11 cellular contexts compared by ENCODE assay signal in the genomic region with DNA sequence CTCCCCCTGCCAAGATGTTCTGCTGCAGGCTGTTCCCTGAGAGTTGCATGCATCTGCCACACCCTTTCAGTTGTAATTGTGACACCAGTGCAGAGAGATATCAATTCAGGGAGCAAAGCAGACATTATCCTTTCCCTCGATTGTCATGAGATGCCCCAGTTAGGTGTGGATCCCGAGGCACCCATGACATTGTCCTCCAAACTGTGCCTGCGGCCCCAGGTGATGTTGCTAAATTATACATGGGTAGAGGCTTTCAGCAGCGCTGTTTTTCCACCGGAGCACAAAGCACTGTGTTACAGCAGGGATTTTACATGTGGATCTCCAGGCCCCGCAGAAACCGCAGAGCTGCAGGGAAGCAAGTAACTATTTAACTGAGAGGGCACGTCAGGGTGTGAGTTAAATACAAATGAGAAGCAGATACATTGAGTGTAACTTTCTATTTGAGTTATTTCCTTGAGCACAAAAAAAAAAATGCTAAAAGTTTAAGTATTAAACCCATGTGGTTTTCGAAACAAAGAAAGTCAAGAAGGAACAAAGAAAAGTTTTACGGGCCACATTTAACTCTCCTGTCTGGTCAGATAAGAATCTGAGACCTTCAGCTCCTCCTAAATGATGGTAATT.
A peak's percentile ranks its signal among the peaks of the same experiment; 100 is the strongest.
DNase-seq lines count a peak whose midpoint lies in the region; ATAC-seq and TF ChIP-seq lines count a peak whose summit lies in the region.
"Had no signal": no experiment of that assay in that cellular context is flagged by ENCODE, and none has a peak within 500 bp of the region (broad histone marks: within the 10 kb centered on the region; RNA-seq: fewer than 3 reads in every experiment).

No MANE protein-coding gene starts in this region.

- H3K27me3 ChIP-seq in neural cell (ENCODE audit: insufficient read depth, low read depth, low read length), result no peaks in the 10 kb centered on the region
- H3K27me3 ChIP-seq: spleen had no signal

- no peak for TF ChIP-seq POLR2A in NB4 (IDR thresholded peaks at IDR 0.05; ENCODE audit: extremely low read depth, insufficient read length)

- H2AFZ ChIP-seq in neural cell (ENCODE audit: low read depth, low read length), result no peak overlapping the region

- peak overlapping the region; percentile 67 for H3K27ac ChIP-seq in neural cell (ENCODE audit: low read length)
- H3K27ac ChIP-seq: epithelial cell of prostate had no signal

- no peaks in the 10 kb centered on the region for H3K79me2 ChIP-seq in neural cell (replicated peaks; ENCODE audit: insufficient read depth, low read length)

- H3K4me3 ChIP-seq in NB4 (ENCODE audit: low read depth, low read length), result no peak overlapping the region
- no peak overlapping the region for H3K4me3 ChIP-seq in neural cell (ENCODE audit: low read length)
- H3K4me3 ChIP-seq: spleen had no signal

- peaks cover 8% of the 10 kb centered on the region for H3K4me1 Mint-ChIP-seq in T-helper 17 cell

- H3K9me3 ChIP-seq in neural cell (ENCODE audit: low read length) (no peaks in the 10 kb centered on the region), T-helper 17 cell (ENCODE audit: control insufficient read depth, low read length, poor library complexity, severe bottlenecking) (no peaks in the 10 kb centered on the region)

- H3K27me3 Mint-ChIP-seq in T-helper 17 cell, result peaks cover 63% of the 10 kb centered on the region

- TF ChIP-seq RAD21 in neural cell (conservative IDR thresholded peaks at IDR 0.05), result no peak

- no peaks in the 10 kb centered on the region for H3K9me2 ChIP-seq in neural cell (ENCODE audit: insufficient read depth, low read length)

- ATAC-seq in GM19025 (IDR thresholded peaks at IDR 0.05; ENCODE audit: low read depth, unreplicated experiment) (peak; percentile 74), HG02571 (IDR thresholded peaks at IDR 0.05; ENCODE audit: unreplicated experiment) (peak; percentile 57), T-helper 17 cell (no peak), HG02973 (IDR thresholded peaks at IDR 0.05; ENCODE audit: unreplicated experiment) (no peak)

- no peaks in the 10 kb centered on the region for H3K36me3 ChIP-seq in neural cell (ENCODE audit: insufficient read depth, low read length)
- H3K36me3 ChIP-seq: spleen had no signal

- no peaks in the 10 kb centered on the region for H3K36me3 Mint-ChIP-seq in T-helper 17 cell (ENCODE audit: low read depth)
- H3K36me3 Mint-ChIP-seq: activated naive CD8-positive, alpha-beta T cell treated with anti-CD3 and anti-CD28 coated beads for 36 hours had no signal

- H3K9ac ChIP-seq in neural cell (ENCODE audit: low read length), result no peak overlapping the region

- DNase-seq in NB4 (ENCODE audit: low read depth), result peak; percentile 69
- no peak for DNase-seq in stimulated activated CD4-positive, alpha-beta T cell treated with anti-CD3 and anti-CD28 coated beads, Interleukin-2, amount 100 ng/mL, for 48 hours
- DNase-seq in DMS153 (lab: John Stamatoyannopoulos, UW), result no peak
- no peak for DNase-seq in T-helper 17 cell
- DNase-seq: activated naive CD8-positive, alpha-beta T cell treated with anti-CD3 and anti-CD28 coated beads for 36 hours; spleen had no signal

- TF ChIP-seq CTCF in NB4 (IDR thresholded peaks at IDR 0.05; ENCODE audit: low read depth, low read length), result no peak
- TF ChIP-seq CTCF in neural cell (IDR thresholded peaks at IDR 0.05; ENCODE audit: poor library complexity, severe bottlenecking), result no peak

- H4K20me1 ChIP-seq in neural cell (ENCODE audit: insufficient read depth), result no peaks in the 10 kb centered on the region

- no peak overlapping the region for H3K27ac Mint-ChIP-seq in T-helper 17 cell
- H3K27ac Mint-ChIP-seq: activated naive CD8-positive, alpha-beta T cell treated with anti-CD3 and anti-CD28 coated beads for 36 hours had no signal

- TF ChIP-seq EP300 in neural cell (conservative IDR thresholded peaks at IDR 0.05; ENCODE audit: poor library complexity, severe bottlenecking), result no peak

- no peak overlapping the region for H3K4me2 ChIP-seq in neural cell (ENCODE audit: low read length)

- no peaks in the 10 kb centered on the region for H3F3A ChIP-seq in neural cell (ENCODE audit: insufficient read depth, low read length, poor library complexity, severe bottlenecking)

- H3K4me3 Mint-ChIP-seq in T-helper 17 cell, result no peak overlapping the region
- H3K4me3 Mint-ChIP-seq: activated naive CD8-positive, alpha-beta T cell treated with anti-CD3 and anti-CD28 coated beads for 36 hours had no signal

TF ChIP-seq in neural cell, 6 proteins besides CTCF, POLR2A, EP300 and RAD21:
- TF ChIP-seq SMC3 (conservative IDR thresholded peaks at IDR 0.05; ENCODE audit: poor library complexity), result no peak
- no peak for TF ChIP-seq MXI1 (conservative IDR thresholded peaks at IDR 0.05; ENCODE audit: poor library complexity, severe bottlenecking)
- TF ChIP-seq TAF1 (IDR thresholded peaks at IDR 0.05; ENCODE audit: low read depth), result no peak
- TF ChIP-seq EZH2 (IDR thresholded peaks at IDR 0.05; ENCODE audit: borderline replicate concordance, insufficient read depth, low read length, poor library complexity, severe bottlenecking), result no peak
- TF ChIP-seq, protein P1, sequence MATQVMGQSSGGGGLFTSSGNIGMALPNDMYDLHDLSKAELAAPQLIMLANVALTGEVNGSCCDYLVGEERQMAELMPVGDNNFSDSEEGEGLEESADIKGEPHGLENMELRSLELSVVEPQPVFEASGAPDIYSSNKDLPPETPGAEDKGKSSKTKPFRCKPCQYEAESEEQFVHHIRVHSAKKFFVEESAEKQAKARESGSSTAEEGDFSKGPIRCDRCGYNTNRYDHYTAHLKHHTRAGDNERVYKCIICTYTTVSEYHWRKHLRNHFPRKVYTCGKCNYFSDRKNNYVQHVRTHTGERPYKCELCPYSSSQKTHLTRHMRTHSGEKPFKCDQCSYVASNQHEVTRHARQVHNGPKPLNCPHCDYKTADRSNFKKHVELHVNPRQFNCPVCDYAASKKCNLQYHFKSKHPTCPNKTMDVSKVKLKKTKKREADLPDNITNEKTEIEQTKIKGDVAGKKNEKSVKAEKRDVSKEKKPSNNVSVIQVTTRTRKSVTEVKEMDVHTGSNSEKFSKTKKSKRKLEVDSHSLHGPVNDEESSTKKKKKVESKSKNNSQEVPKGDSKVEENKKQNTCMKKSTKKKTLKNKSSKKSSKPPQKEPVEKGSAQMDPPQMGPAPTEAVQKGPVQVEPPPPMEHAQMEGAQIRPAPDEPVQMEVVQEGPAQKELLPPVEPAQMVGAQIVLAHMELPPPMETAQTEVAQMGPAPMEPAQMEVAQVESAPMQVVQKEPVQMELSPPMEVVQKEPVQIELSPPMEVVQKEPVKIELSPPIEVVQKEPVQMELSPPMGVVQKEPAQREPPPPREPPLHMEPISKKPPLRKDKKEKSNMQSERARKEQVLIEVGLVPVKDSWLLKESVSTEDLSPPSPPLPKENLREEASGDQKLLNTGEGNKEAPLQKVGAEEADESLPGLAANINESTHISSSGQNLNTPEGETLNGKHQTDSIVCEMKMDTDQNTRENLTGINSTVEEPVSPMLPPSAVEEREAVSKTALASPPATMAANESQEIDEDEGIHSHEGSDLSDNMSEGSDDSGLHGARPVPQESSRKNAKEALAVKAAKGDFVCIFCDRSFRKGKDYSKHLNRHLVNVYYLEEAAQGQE (IDR thresholded peaks at IDR 0.05; ENCODE audit: borderline replicate concordance), result no peak
- TF ChIP-seq POLR2AphosphoS5 (IDR thresholded peaks at IDR 0.05), result no peak

Comparison
In these comparisons a context has a peak if more than half of its experiments do, and no peak if none do; other contexts are left out.
1. ATAC-seq: peak in GM19025 (single experiment) and HG02571 (single experiment); none in T-helper 17 cell (single experiment) and HG02973 (single experiment).